In genomic region chr22:46934746-46935491, GRCh38 we compare ENCODE assay signal across 8 cellular contexts.
DNase-seq lines count a peak whose midpoint lies in the region; TF ChIP-seq lines count a peak whose summit lies in the region.

No MANE protein-coding gene starts in this region.

- H2BK120ac ChIP-seq in trophoblast cell (ENCODE audit: insufficient read depth, low read length, poor library complexity): peak overlapping the region; percentile 0

- H2BK12ac ChIP-seq in trophoblast cell (ENCODE audit: low read length): no peak overlapping the region

- H4K12ac ChIP-seq in trophoblast cell (ENCODE audit: low read depth, low read length): no peak overlapping the region

- no peak overlapping the region for H3K9ac ChIP-seq in trophoblast cell (ENCODE audit: low read length)

- H3K4me3 Mint-ChIP-seq in activated naive CD4-positive, alpha-beta T cell treated with anti-CD3 and anti-CD28 coated beads, Interleukin-2, amount 50 U/mL, for 24 hours: peak overlapping the region; percentile 30
- no peak overlapping the region for H3K4me3 Mint-ChIP-seq in activated naive CD4-positive, alpha-beta T cell treated with anti-CD3 and anti-CD28 coated beads, Interleukin-2, amount 10 ng/mL, durations not matched to agents 7 days and 5 days

- peak overlapping the region; percentile 5 for H3K18ac ChIP-seq in trophoblast cell (ENCODE audit: low read length)

- H3K9me3 ChIP-seq in Peyer's patch (no peaks in the 10 kb centered on the region), trophoblast cell (ENCODE audit: insufficient read depth, low read depth, low read length) (peaks cover 2% of the 10 kb centered on the region)

- no peak for DNase-seq in activated naive CD4-positive, alpha-beta T cell treated with anti-CD3 and anti-CD28 coated beads, Interleukin-2, amount 10 ng/mL, durations not matched to agents 7 days and 5 days
- peak in 2 of 3 donors; percentile 54 to 83 for DNase-seq in Peyer's patch
- peak; percentile 98 for DNase-seq in epithelial cell of esophagus (ENCODE audit: low read depth)
- peak; percentile 86 to 93 for DNase-seq in trophoblast cell
- no peak for DNase-seq in NCI-H1417 (lab: John Stamatoyannopoulos, UW)
- no peak for DNase-seq in NCI-H526 treated with DMSO at 0.1 percent for 48 hours (lab: John Stamatoyannopoulos, UW)
- no peak for DNase-seq in NCI-H345 (lab: John Stamatoyannopoulos, UW)

- no peaks in the 10 kb centered on the region for H3K79me2 ChIP-seq in trophoblast cell (ENCODE audit: control insufficient read depth, insufficient read depth, low read length, poor library complexity)

- H3K36me3 Mint-ChIP-seq in activated naive CD4-positive, alpha-beta T cell treated with anti-CD3 and anti-CD28 coated beads, Interleukin-2, amount 50 U/mL, for 24 hours: peaks cover 2% of the 10 kb centered on the region
- H3K36me3 Mint-ChIP-seq in activated naive CD4-positive, alpha-beta T cell treated with anti-CD3 and anti-CD28 coated beads, Interleukin-2, amount 10 ng/mL, durations not matched to agents 7 days and 5 days: peaks cover 4% of the 10 kb centered on the region

- H3K4ac ChIP-seq in trophoblast cell (ENCODE audit: low read depth, low read length): no peak overlapping the region

- H3K79me1 ChIP-seq in trophoblast cell (ENCODE audit: low read length): peaks cover 3% of the 10 kb centered on the region

- no peak overlapping the region for H4K91ac ChIP-seq in trophoblast cell (ENCODE audit: low read depth, low read length)

- no peak overlapping the region for H2AFZ ChIP-seq in trophoblast cell (ENCODE audit: insufficient read depth, low read length, poor library complexity)

- H3K14ac ChIP-seq in trophoblast cell (ENCODE audit: low read length): peak overlapping the region; percentile 10

- peak in 1 of 2 donors; percentile 45 for TF ChIP-seq POLR2A in Peyer's patch (IDR thresholded peaks at IDR 0.05)

- no peaks in the 10 kb centered on the region for H3K9me3 Mint-ChIP-seq in activated naive CD4-positive, alpha-beta T cell treated with anti-CD3 and anti-CD28 coated beads, Interleukin-2, amount 50 U/mL, for 24 hours
- H3K9me3 Mint-ChIP-seq in activated naive CD4-positive, alpha-beta T cell treated with anti-CD3 and anti-CD28 coated beads, Interleukin-2, amount 10 ng/mL, durations not matched to agents 7 days and 5 days: no peaks in the 10 kb centered on the region

- peak overlapping the region; percentile 4 for H3K4me2 ChIP-seq in trophoblast cell (ENCODE audit: low read length)

- H3K27me3 Mint-ChIP-seq in activated naive CD4-positive, alpha-beta T cell treated with anti-CD3 and anti-CD28 coated beads, Interleukin-2, amount 50 U/mL, for 24 hours: no peaks in the 10 kb centered on the region
- H3K27me3 Mint-ChIP-seq in activated naive CD4-positive, alpha-beta T cell treated with anti-CD3 and anti-CD28 coated beads, Interleukin-2, amount 10 ng/mL, durations not matched to agents 7 days and 5 days: no peaks in the 10 kb centered on the region

- H3K36me3 ChIP-seq in Peyer's patch (peaks cover 0 to 4% (median 0%) of the 10 kb centered on the region in 3 donors), trophoblast cell (ENCODE audit: control insufficient read depth in 1 of 2, insufficient read depth in 2 of 2, low read length in 2 of 2) (no peaks in the 10 kb centered on the region)

- H2AK5ac ChIP-seq in trophoblast cell (ENCODE audit: low read length): no peak overlapping the region

- CTCF ChIA-PET in activated naive CD4-positive, alpha-beta T cell treated with anti-CD3 and anti-CD28 coated beads, Interleukin-2, amount 10 ng/mL, durations not matched to agents 7 days and 5 days (lab: Charles Lee): no interaction called here

- no peak overlapping the region for H2BK5ac ChIP-seq in trophoblast cell (ENCODE audit: low read depth, low read length, poor library complexity)

- H3K4me3 ChIP-seq in Peyer's patch (no peak overlapping the region), epithelial cell of esophagus (ENCODE audit: low read length) (no peak overlapping the region), trophoblast cell (ENCODE audit: low read depth, low read length) (no peak overlapping the region)

- H3K27me3 ChIP-seq in Peyer's patch: no peaks in the 10 kb centered on the region
- no peaks in the 10 kb centered on the region for H3K27me3 ChIP-seq in trophoblast cell (ENCODE audit: insufficient read depth, low read length)

- H3K4me1 ChIP-seq in Peyer's patch: peaks cover 0 to 25% (median 2%) of the 10 kb centered on the region in 4 donors
- peaks cover 13 to 21% of the 10 kb centered on the region in 2 experiments for H3K4me1 ChIP-seq in trophoblast cell (ENCODE audit: control insufficient read depth in 1 of 2, insufficient read depth in 2 of 2, low read length in 2 of 2)

- no peak overlapping the region for H3K23ac ChIP-seq in trophoblast cell (ENCODE audit: low read length)

- no CpG with 5 or more reads among the region's 14 CpGs for WGBS in trophoblast cell (ENCODE audit: extremely low coverage, insufficient coverage, insufficient read length)

- no peak overlapping the region for H4K8ac ChIP-seq in trophoblast cell (ENCODE audit: low read depth, low read length)

- H3K27ac Mint-ChIP-seq in activated naive CD4-positive, alpha-beta T cell treated with anti-CD3 and anti-CD28 coated beads, Interleukin-2, amount 50 U/mL, for 24 hours: no peak overlapping the region
- no peak overlapping the region for H3K27ac Mint-ChIP-seq in activated naive CD4-positive, alpha-beta T cell treated with anti-CD3 and anti-CD28 coated beads, Interleukin-2, amount 10 ng/mL, durations not matched to agents 7 days and 5 days

- H3K27ac ChIP-seq in Peyer's patch (peak overlapping the region in 3 of 4 donors; percentile 82 to 96 (median 86)), trophoblast cell (ENCODE audit: low read depth, low read length) (peak overlapping the region; percentile 5)

- peaks cover 28% of the 10 kb centered on the region for H3K4me1 Mint-ChIP-seq in activated naive CD4-positive, alpha-beta T cell treated with anti-CD3 and anti-CD28 coated beads, Interleukin-2, amount 50 U/mL, for 24 hours
- peaks cover 5% of the 10 kb centered on the region for H3K4me1 Mint-ChIP-seq in activated naive CD4-positive, alpha-beta T cell treated with anti-CD3 and anti-CD28 coated beads, Interleukin-2, amount 10 ng/mL, durations not matched to agents 7 days and 5 days

- TF ChIP-seq CTCF in Peyer's patch (IDR thresholded peaks at IDR 0.05): no peak
- no peak for TF ChIP-seq CTCF in epithelial cell of esophagus (IDR thresholded peaks at IDR 0.05; ENCODE audit: insufficient read depth, low read depth, low read length, missing control alignments)

Comparison
In these comparisons a context has a peak if more than half of its experiments do, and no peak if none do; other contexts are left out.
1. DNase-seq: peak in Peyer's patch (2 of 3), epithelial cell of esophagus (single experiment) and trophoblast cell (2 of 2); none in activated naive CD4-positive, alpha-beta T cell treated with anti-CD3 and anti-CD28 coated beads, Interleukin-2, amount 10 ng/mL, durations not matched to agents 7 days and 5 days (single experiment), NCI-H1417 (0 of 3), NCI-H526 treated with DMSO at 0.1 percent for 48 hours (single experiment) and NCI-H345 (single experiment).